25 cellular contexts compared by ENCODE assay signal in the genomic region with DNA sequence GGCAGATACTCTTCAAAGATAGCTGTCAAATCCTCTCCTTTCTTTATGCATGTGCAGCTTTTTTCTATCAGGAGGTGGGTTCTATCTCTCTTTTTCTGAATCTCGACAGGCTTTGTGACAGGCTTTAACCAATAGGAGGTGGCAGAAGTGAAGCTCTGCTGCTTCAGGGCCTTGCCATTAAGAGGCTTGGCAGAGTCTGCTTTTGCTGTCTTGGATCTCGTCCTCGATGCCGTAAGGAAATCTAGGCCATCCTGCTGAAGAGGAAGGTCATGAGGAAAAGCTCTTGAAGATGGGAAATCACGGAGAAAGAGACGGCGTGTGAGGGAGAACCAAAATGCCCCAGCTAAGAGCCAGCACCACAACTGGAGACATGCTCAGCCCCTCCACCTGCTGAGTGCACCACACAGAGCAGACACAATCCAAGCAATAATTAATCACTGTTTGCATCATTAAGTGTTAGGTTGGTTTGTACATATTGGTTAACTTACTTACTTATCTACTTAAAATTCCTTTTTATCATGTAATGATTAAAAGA.
DNase-seq lines count a peak whose midpoint lies in the region; ATAC-seq and TF ChIP-seq lines count a peak whose summit lies in the region.
"Had no signal": no experiment of that assay in that cellular context is flagged by ENCODE, and none has a peak within 500 bp of the region (broad histone marks: within the 10 kb centered on the region; RNA-seq: fewer than 3 reads in every experiment).

No MANE protein-coding gene starts in this region.

- ATAC-seq in T-helper 17 cell (no peak), GM19467 (IDR thresholded peaks at IDR 0.05; ENCODE audit: unreplicated experiment) (no peak)
- ATAC-seq in naive thymus-derived CD8-positive, alpha-beta T cell = no peak
- ATAC-seq: A549, GM23338 had no signal

- WGBS in endodermal cell (ENCODE audit: insufficient coverage in 1 of 2, insufficient read length in 1 of 2), 2 experiments = 60 to 85% methylated on average over 4 to 7 of the region's 7 CpGs

- POLR2A ChIA-PET in naive thymus-derived CD8-positive, alpha-beta T cell (lab: Charles Lee) = no interaction called here

- H3K36me3 Mint-ChIP-seq in T-helper 17 cell (ENCODE audit: low read depth) (no peaks in the 10 kb centered on the region), endodermal cell (ENCODE audit: low read depth) (no peaks in the 10 kb centered on the region)
- H3K36me3 Mint-ChIP-seq in naive thymus-derived CD8-positive, alpha-beta T cell = no peaks in the 10 kb centered on the region
- peaks cover 2% of the 10 kb centered on the region for H3K36me3 Mint-ChIP-seq in T-helper 2 cell treated with Interferon-gamma antibody and Interleukin-4, amounts not matched to agents 5 μg/mL and 100 μg/mL, for 36 hours (ENCODE audit: low read depth)
- H3K36me3 Mint-ChIP-seq: CD4-positive, alpha-beta memory T cell had no signal

- peaks cover 26% of the 10 kb centered on the region for H3K4me1 ChIP-seq in endodermal cell (ENCODE audit: control insufficient read depth, insufficient read depth, low read length)
- no peaks in the 10 kb centered on the region for H3K4me1 ChIP-seq in osteoblast (ENCODE audit: insufficient read depth, low read length)

- H3K9ac ChIP-seq in endodermal cell (ENCODE audit: extremely low read depth, low read length, poor library complexity, severe bottlenecking) = no peak overlapping the region

- no peaks in the 10 kb centered on the region for H3K9me3 Mint-ChIP-seq in endodermal cell
- no peaks in the 10 kb centered on the region for H3K9me3 Mint-ChIP-seq in naive thymus-derived CD8-positive, alpha-beta T cell
- H3K9me3 Mint-ChIP-seq in T-helper 2 cell treated with Interferon-gamma antibody and Interleukin-4, amounts not matched to agents 5 μg/mL and 100 μg/mL, for 36 hours = no peaks in the 10 kb centered on the region
- H3K9me3 Mint-ChIP-seq: CD4-positive, alpha-beta memory T cell; GM23338; HFFc6 had no signal

- no peaks in the 10 kb centered on the region for H3K36me3 ChIP-seq in endodermal cell (ENCODE audit: control insufficient read depth, insufficient read depth, low read length)
- no peaks in the 10 kb centered on the region for H3K36me3 ChIP-seq in osteoblast (ENCODE audit: insufficient read depth, low read length)
- H3K36me3 ChIP-seq: HAP-1, MG63, SJSA1 had no signal

- no peaks in the 10 kb centered on the region for H3K79me2 ChIP-seq in osteoblast (ENCODE audit: insufficient read depth, low read length)

- no peak for DNase-seq in T-helper 17 cell
- DNase-seq in endodermal cell = peak; percentile 57
- peak; percentile 55 for DNase-seq in osteoblast (ENCODE audit: insufficient read length, low spot score, missing footprints)
- DNase-seq in naive thymus-derived CD8-positive, alpha-beta T cell = no peak
- no peak for DNase-seq in T-helper 2 cell treated with Interferon-gamma antibody and Interleukin-4, amounts not matched to agents 5 μg/mL and 100 μg/mL, for 36 hours (ENCODE audit: low spot score)
- DNase-seq: AML-193; CD4-positive, alpha-beta memory T cell; COR-L47; HFFc6; IMR-90; KG1; MG63; NCI-H1105 treated with DMSO at 0.1 percent for 48 hours; NCI-H146; NCI-H1930; NCI-H2107; NCI-H524 treated with DMSO at 0.1 percent for 48 hours; Right ventricle myocardium superior; RPMI8226 had no signal

- H3K4me1 Mint-ChIP-seq in T-helper 17 cell (peaks cover 20% of the 10 kb centered on the region), endodermal cell (peaks cover 60% of the 10 kb centered on the region)
- peaks cover 14 to 43% (median 22%) of the 10 kb centered on the region in 4 donors for H3K4me1 Mint-ChIP-seq in naive thymus-derived CD8-positive, alpha-beta T cell
- H3K4me1 Mint-ChIP-seq in T-helper 2 cell treated with Interferon-gamma antibody and Interleukin-4, amounts not matched to agents 5 μg/mL and 100 μg/mL, for 36 hours (ENCODE audit: low read depth) = peaks cover 51% of the 10 kb centered on the region

- H3K27ac Mint-ChIP-seq in T-helper 17 cell (peak overlapping the region; percentile 19), endodermal cell (peak overlapping the region; percentile 72)
- H3K27ac Mint-ChIP-seq in naive thymus-derived CD8-positive, alpha-beta T cell = peak overlapping the region in 2 of 10 donors; percentile 47 to 65
- no peak overlapping the region for H3K27ac Mint-ChIP-seq in T-helper 2 cell treated with Interferon-gamma antibody and Interleukin-4, amounts not matched to agents 5 μg/mL and 100 μg/mL, for 36 hours
- H3K27ac Mint-ChIP-seq: GM23338, HFFc6 had no signal

- H4K20me1 ChIP-seq in osteoblast (ENCODE audit: insufficient read depth, low read length) = no peaks in the 10 kb centered on the region

- no peaks in the 10 kb centered on the region for H3K9me3 ChIP-seq in T-helper 17 cell (ENCODE audit: control insufficient read depth, low read length, poor library complexity, severe bottlenecking)
- H3K9me3 ChIP-seq in endodermal cell (ENCODE audit: control insufficient read depth, low read length) = no peaks in the 10 kb centered on the region
- H3K9me3 ChIP-seq in osteoblast (ENCODE audit: low read depth, low read length) = no peaks in the 10 kb centered on the region
- H3K9me3 ChIP-seq: A549, MG63, SJSA1 had no signal

- no peak overlapping the region for H3K4me2 ChIP-seq in osteoblast (ENCODE audit: insufficient read depth, low read length)
- H3K4me2 ChIP-seq: A549, GM23338 had no signal

- H3K27me3 ChIP-seq in endodermal cell (ENCODE audit: control insufficient read depth, insufficient read depth, low read length, poor library complexity, severe bottlenecking) = no peaks in the 10 kb centered on the region
- no peaks in the 10 kb centered on the region for H3K27me3 ChIP-seq in osteoblast (ENCODE audit: insufficient read depth, low read length)
- H3K27me3 ChIP-seq: MG63, SJSA1 had no signal

- no peak overlapping the region for H2AFZ ChIP-seq in osteoblast (ENCODE audit: low read length)
- H2AFZ ChIP-seq: GM23338 had no signal

- no peak overlapping the region for H3K4me3 ChIP-seq in endodermal cell (ENCODE audit: low read length)
- no peak overlapping the region for H3K4me3 ChIP-seq in osteoblast (ENCODE audit: insufficient read depth, low read length)
- H3K4me3 ChIP-seq: A549, GM23338, HAP-1, MG63, SJSA1 had no signal

- TF ChIP-seq CTCF in 22Rv1 (IDR thresholded peaks at IDR 0.05) (peak; percentile 22), endodermal cell (conservative IDR thresholded peaks at IDR 0.05) (no peak), osteoblast (IDR thresholded peaks at IDR 0.05; ENCODE audit: extremely low read depth, low read depth, low read length) (no peak)

- peak overlapping the region; percentile 92 for H3K27ac ChIP-seq in 22Rv1
- no peak overlapping the region for H3K27ac ChIP-seq in endodermal cell (ENCODE audit: low read depth, low read length)
- H3K27ac ChIP-seq in osteoblast (ENCODE audit: low read depth, low read length) = no peak overlapping the region
- H3K27ac ChIP-seq: A549, SJSA1 had no signal

- H3K4me3 Mint-ChIP-seq in T-helper 17 cell (no peak overlapping the region), endodermal cell (peak overlapping the region; percentile 9)
- H3K4me3 Mint-ChIP-seq in naive thymus-derived CD8-positive, alpha-beta T cell = no peak overlapping the region
- no peak overlapping the region for H3K4me3 Mint-ChIP-seq in T-helper 2 cell treated with Interferon-gamma antibody and Interleukin-4, amounts not matched to agents 5 μg/mL and 100 μg/mL, for 36 hours
- H3K4me3 Mint-ChIP-seq: CD4-positive, alpha-beta memory T cell; GM23338; HFFc6 had no signal

- no peaks in the 10 kb centered on the region for H3K27me3 Mint-ChIP-seq in T-helper 17 cell
- H3K27me3 Mint-ChIP-seq in endodermal cell (ENCODE audit: insufficient read depth) = no peaks in the 10 kb centered on the region
- H3K27me3 Mint-ChIP-seq in naive thymus-derived CD8-positive, alpha-beta T cell = no peaks in the 10 kb centered on the region
- no peaks in the 10 kb centered on the region for H3K27me3 Mint-ChIP-seq in T-helper 2 cell treated with Interferon-gamma antibody and Interleukin-4, amounts not matched to agents 5 μg/mL and 100 μg/mL, for 36 hours (ENCODE audit: low read depth)
- H3K27me3 Mint-ChIP-seq: CD4-positive, alpha-beta memory T cell had no signal

Comparison
In these comparisons a context has a peak if more than half of its experiments do, and no peak if none do; other contexts are left out.
1. DNase-seq: peak in endodermal cell (single experiment) and osteoblast (single experiment); none in T-helper 17 cell (0 of 3), naive thymus-derived CD8-positive, alpha-beta T cell (0 of 10) and T-helper 2 cell treated with Interferon-gamma antibody and Interleukin-4, amounts not matched to agents 5 μg/mL and 100 μg/mL, for 36 hours (single experiment).